In genomic region chr2:26274058-26274613, GRCh38 we compare ENCODE assay signal across 9 cellular contexts. TPM values are rescaled to one million over a fixed set of nuclear protein-coding genes. Genes with fewer than 3 reads are reported as not detected.
DNase-seq lines count a peak whose midpoint lies in the region; ATAC-seq and TF ChIP-seq lines count a peak whose summit lies in the region.
"Had no signal": no experiment of that assay in that cellular context is flagged by ENCODE, and none has a peak within 500 bp of the region (broad histone marks: within the 10 kb centered on the region; RNA-seq: fewer than 3 reads in every experiment).

No MANE protein-coding gene starts in this region.

- H3K4me3 ChIP-seq in ACC112 (ENCODE audit: low read depth, low read length) = peak overlapping the region; percentile 54; the same call in 1 of the 2 replicates

- H3K27ac Mint-ChIP-seq in chondrocyte (ENCODE audit: unreplicated experiment) (peak overlapping the region; percentile 96), type B pancreatic cell (no peak overlapping the region)
- H3K27ac Mint-ChIP-seq: nephron had no signal

- TF ChIP-seq CTCF in chondrocyte (IDR thresholded peaks at IDR 0.05) (no peak), type B pancreatic cell (conservative IDR thresholded peaks at IDR 0.05) (no peak)

- peak overlapping the region; percentile 87 for H3K27ac ChIP-seq in ACC112 (ENCODE audit: low read depth, low read length)

- H3K27me3 ChIP-seq in ACC112 (ENCODE audit: insufficient read depth, low read length) = no peaks in the 10 kb centered on the region

- H3K4me1 Mint-ChIP-seq in chondrocyte (ENCODE audit: low read depth) (peaks cover 30% of the 10 kb centered on the region), type B pancreatic cell (ENCODE audit: unreplicated experiment) (no peaks in the 10 kb centered on the region)

- DNase-seq in NCI-H1105 treated with DMSO at 0.1 percent for 48 hours (lab: John Stamatoyannopoulos, UW) (peak; percentile 93), chondrocyte (ENCODE audit: low spot score) (no peak), medulla oblongata (ENCODE audit: extremely low spot score) (peak; percentile 41), NCI-H146 treated with DMSO at 0.1 percent for 48 hours (lab: John Stamatoyannopoulos, UW; ENCODE audit: unreplicated experiment) (no peak), type B pancreatic cell (ENCODE audit: extremely low spot score, unreplicated experiment) (no peak)
- no peak for DNase-seq in activated CD4-positive, alpha-beta T cell treated with anti-CD3 and anti-CD28 coated beads, Interleukin-2, amount 50 U/mL, for 1 hour

- H3K36me3 ChIP-seq in ACC112 (ENCODE audit: insufficient read depth, low read length) = peaks cover 13% of the 10 kb centered on the region

- H3K4me3 Mint-ChIP-seq in chondrocyte (ENCODE audit: unreplicated experiment) (peak overlapping the region; percentile 37), type B pancreatic cell (no peak overlapping the region)
- H3K4me3 Mint-ChIP-seq: nephron had no signal

- no peak overlapping the region for H2AFZ ChIP-seq in ACC112 (ENCODE audit: low read length, unreplicated experiment)

- H3K27me3 Mint-ChIP-seq in chondrocyte (ENCODE audit: low read depth) (no peaks in the 10 kb centered on the region), type B pancreatic cell (no peaks in the 10 kb centered on the region)

- no peaks in the 10 kb centered on the region for H3K79me2 ChIP-seq in ACC112 (ENCODE audit: control insufficient read depth, insufficient read depth, low read length, unreplicated experiment)

- H3K36me3 Mint-ChIP-seq in chondrocyte (ENCODE audit: low read depth) (peaks cover 14% of the 10 kb centered on the region), type B pancreatic cell (peaks cover 3% of the 10 kb centered on the region)

- H3K9me3 Mint-ChIP-seq in chondrocyte (ENCODE audit: low read depth) = no peaks in the 10 kb centered on the region
- no peaks in the 10 kb centered on the region for H3K9me3 Mint-ChIP-seq in type B pancreatic cell
- H3K9me3 Mint-ChIP-seq: nephron had no signal

- peaks cover 36% of the 10 kb centered on the region for H3K4me1 ChIP-seq in ACC112 (ENCODE audit: control insufficient read depth, insufficient read depth, low read length, unreplicated experiment)

- no peak for ATAC-seq in HG03159 (IDR thresholded peaks at IDR 0.05; ENCODE audit: unreplicated experiment)

RNA-seq across cellular contexts. Expression of gene HADHB, which starts 29.4 kb away (rescaled TPM):
- total RNA-seq in chondrocyte = 85.0 to 96.8 TPM (median 89.1 TPM) in 3 replicates
- 110 and 123 TPM in 2 replicates for total RNA-seq in type B pancreatic cell (ENCODE audit: low replicate concordance)

RNA-seq across cellular contexts. Expression of gene HADHA, which starts 29.7 kb away (rescaled TPM):
- total RNA-seq in chondrocyte (98.0 to 119 TPM (median 103 TPM) in 3 replicates), type B pancreatic cell (ENCODE audit: low replicate concordance) (125 and 137 TPM in 2 replicates)

Comparison
In these comparisons a context has a peak if more than half of its experiments do, and no peak if none do; other contexts are left out.
1. DNase-seq: peak in NCI-H1105 treated with DMSO at 0.1 percent for 48 hours (single experiment) and medulla oblongata (single experiment); none in chondrocyte (single experiment), activated CD4-positive, alpha-beta T cell treated with anti-CD3 and anti-CD28 coated beads, Interleukin-2, amount 50 U/mL, for 1 hour (single experiment), NCI-H146 treated with DMSO at 0.1 percent for 48 hours (single experiment) and type B pancreatic cell (single experiment).